ENCODE assay signal across 1 cellular context in genomic region chr4:16250665-16251365, GRCh38.
TF ChIP-seq lines count a peak whose summit lies in the region.

No MANE protein-coding gene starts in this region.

TF ChIP-seq in HepG2, 621 proteins besides CTCF, POLR2A, EP300 and RAD21 (continued from another document):
- TF ChIP-seq AKNA (CRISPR knock-in tag; IDR thresholded peaks at IDR 0.05; ENCODE audit: borderline replicate concordance): no peak
- TF ChIP-seq ZNF777 (CRISPR knock-in tag; IDR thresholded peaks at IDR 0.05): no peak
- no peak for TF ChIP-seq ZNF12 (CRISPR knock-in tag; IDR thresholded peaks at IDR 0.05)
- TF ChIP-seq NFIB (CRISPR knock-in tag; IDR thresholded peaks at IDR 0.05; ENCODE audit: borderline replicate concordance): no peak
- no peak for TF ChIP-seq ARNTL (CRISPR knock-in tag; IDR thresholded peaks at IDR 0.05)
